In the genomic region with DNA sequence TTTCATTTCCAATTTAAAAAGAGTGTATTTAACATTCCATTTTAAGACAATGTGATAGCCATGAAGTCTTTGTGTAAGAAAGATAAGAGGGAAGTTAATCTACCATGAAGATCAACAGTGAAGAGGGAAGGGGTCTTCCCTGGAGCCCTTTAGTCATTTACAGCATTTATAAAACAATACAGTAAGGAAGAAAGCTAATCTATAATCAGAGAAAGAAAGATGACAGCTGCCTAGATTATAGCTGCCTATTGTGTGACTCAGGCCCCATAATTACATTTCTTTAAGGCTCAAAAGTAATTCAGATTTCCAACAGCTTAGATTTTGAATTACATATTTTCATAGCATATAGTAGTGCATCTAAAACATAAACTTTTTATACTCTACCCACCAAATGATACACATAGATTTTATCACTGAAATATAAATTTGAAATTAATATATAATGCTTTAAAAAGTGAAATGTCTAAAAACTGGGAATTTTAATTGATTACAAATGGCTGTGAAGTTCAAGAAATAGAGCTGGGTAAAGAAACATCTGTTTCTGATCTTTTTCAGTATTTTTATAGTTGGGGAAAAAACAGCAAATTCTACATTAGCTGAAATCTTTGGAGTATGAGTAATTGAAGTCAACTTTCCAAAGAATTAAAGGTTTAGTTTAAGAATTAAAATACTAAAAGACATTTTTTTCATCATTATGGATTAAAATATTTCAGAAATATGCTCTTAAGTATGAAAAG, we compare ENCODE assay signal across 1 cellular context.
TF ChIP-seq lines count a peak whose summit lies in the region.

No MANE protein-coding gene starts in this region.

TF ChIP-seq in IMR-90, 13 proteins besides CTCF, POLR2A, EP300 and RAD21:
- TF ChIP-seq NFE2L2 (IDR thresholded peaks at IDR 0.05; ENCODE audit: low read depth, low read length) (no peak), RFX5 (IDR thresholded peaks at IDR 0.05; ENCODE audit: low read depth, low read length) (no peak), FOS (IDR thresholded peaks at IDR 0.05; ENCODE audit: low read depth, low read length) (no peak), MXI1 (IDR thresholded peaks at IDR 0.05; ENCODE audit: borderline replicate concordance, low read depth, low read length) (no peak), MAFK (IDR thresholded peaks at IDR 0.05; ENCODE audit: low read depth, low read length) (no peak), CEBPB (IDR thresholded peaks at IDR 0.05; ENCODE audit: low read depth, low read length) (no peak), SMC3 (IDR thresholded peaks at IDR 0.05; ENCODE audit: low read depth, low read length) (no peak), BHLHE40 (IDR thresholded peaks at IDR 0.05; ENCODE audit: low read depth, low read length) (no peak)
- TF ChIP-seq, protein P1, sequence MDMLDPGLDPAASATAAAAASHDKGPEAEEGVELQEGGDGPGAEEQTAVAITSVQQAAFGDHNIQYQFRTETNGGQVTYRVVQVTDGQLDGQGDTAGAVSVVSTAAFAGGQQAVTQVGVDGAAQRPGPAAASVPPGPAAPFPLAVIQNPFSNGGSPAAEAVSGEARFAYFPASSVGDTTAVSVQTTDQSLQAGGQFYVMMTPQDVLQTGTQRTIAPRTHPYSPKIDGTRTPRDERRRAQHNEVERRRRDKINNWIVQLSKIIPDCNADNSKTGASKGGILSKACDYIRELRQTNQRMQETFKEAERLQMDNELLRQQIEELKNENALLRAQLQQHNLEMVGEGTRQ (IDR thresholded peaks at IDR 0.05; ENCODE audit: low read depth, low read length): no peak
- TF ChIP-seq, protein P2, sequence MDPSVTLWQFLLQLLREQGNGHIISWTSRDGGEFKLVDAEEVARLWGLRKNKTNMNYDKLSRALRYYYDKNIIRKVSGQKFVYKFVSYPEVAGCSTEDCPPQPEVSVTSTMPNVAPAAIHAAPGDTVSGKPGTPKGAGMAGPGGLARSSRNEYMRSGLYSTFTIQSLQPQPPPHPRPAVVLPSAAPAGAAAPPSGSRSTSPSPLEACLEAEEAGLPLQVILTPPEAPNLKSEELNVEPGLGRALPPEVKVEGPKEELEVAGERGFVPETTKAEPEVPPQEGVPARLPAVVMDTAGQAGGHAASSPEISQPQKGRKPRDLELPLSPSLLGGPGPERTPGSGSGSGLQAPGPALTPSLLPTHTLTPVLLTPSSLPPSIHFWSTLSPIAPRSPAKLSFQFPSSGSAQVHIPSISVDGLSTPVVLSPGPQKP (IDR thresholded peaks at IDR 0.05; ENCODE audit: borderline replicate concordance, low read depth, low read length): no peak
